17 cellular contexts compared by ENCODE assay signal in genomic region chr6:53724501-53724900, GRCh38.
"Had no signal": no experiment of that assay in that cellular context is flagged by ENCODE, and none has a peak within 500 bp of the region (broad histone marks: within the 10 kb centered on the region; RNA-seq: fewer than 3 reads in every experiment).

No MANE protein-coding gene starts in this region.

- H3K9me3 ChIP-seq: tibial artery, vagina had no signal

- H3K36me3 ChIP-seq: tibial artery, vagina had no signal

- H3K4me1 ChIP-seq: vagina had no signal

- H3K27ac Mint-ChIP-seq: activated CD4-positive, alpha-beta memory T cell treated with anti-CD3 and anti-CD28 coated beads for 36 hours; activated CD4-positive, alpha-beta T cell treated with anti-CD3 and anti-CD28 coated beads for 36 hours; activated naive CD8-positive, alpha-beta T cell treated with anti-CD3 and anti-CD28 coated beads for 36 hours; effector memory CD8-positive, alpha-beta T cell; nephron had no signal

- DNase-seq: activated CD4-positive, alpha-beta memory T cell treated with anti-CD3 and anti-CD28 coated beads for 36 hours; activated CD4-positive, alpha-beta T cell treated with anti-CD3 and anti-CD28 coated beads for 36 hours; activated naive CD8-positive, alpha-beta T cell treated with anti-CD3 and anti-CD28 coated beads for 36 hours; amygdala; effector memory CD8-positive, alpha-beta T cell; midbrain; occipital lobe; posterior cingulate gyrus; retina; stimulated activated CD4-positive, alpha-beta T cell treated with anti-CD3 and anti-CD28 coated beads, Interleukin-2, amount 100 ng/mL, for 24 hours; stimulated activated naive CD8-positive, alpha-beta T cell treated with anti-CD3 and anti-CD28 coated beads, Interleukin-15, Interleukin-2, amounts not matched to agents 100 U/mL and 50 U/mL, for 24 hours; substantia nigra; T-helper 2 cell; tibial artery had no signal

- H3K4me3 Mint-ChIP-seq: activated CD4-positive, alpha-beta memory T cell treated with anti-CD3 and anti-CD28 coated beads for 36 hours; activated CD4-positive, alpha-beta T cell treated with anti-CD3 and anti-CD28 coated beads for 36 hours; activated naive CD8-positive, alpha-beta T cell treated with anti-CD3 and anti-CD28 coated beads for 36 hours; effector memory CD8-positive, alpha-beta T cell; nephron had no signal

- H3K27me3 ChIP-seq: tibial artery, vagina had no signal

- H3K4me3 ChIP-seq: tibial artery, vagina had no signal

- H3K36me3 Mint-ChIP-seq: activated CD4-positive, alpha-beta memory T cell treated with anti-CD3 and anti-CD28 coated beads for 36 hours; activated naive CD8-positive, alpha-beta T cell treated with anti-CD3 and anti-CD28 coated beads for 36 hours had no signal

- H3K27ac ChIP-seq: tibial artery, vagina had no signal

- H3K9me3 Mint-ChIP-seq: activated CD4-positive, alpha-beta memory T cell treated with anti-CD3 and anti-CD28 coated beads for 36 hours; activated naive CD8-positive, alpha-beta T cell treated with anti-CD3 and anti-CD28 coated beads for 36 hours; effector memory CD8-positive, alpha-beta T cell; nephron had no signal

- FAIRE-seq: islet of Langerhans had no signal

- ATAC-seq: activated CD4-positive, alpha-beta T cell treated with anti-CD3 and anti-CD28 coated beads for 36 hours; effector memory CD8-positive, alpha-beta T cell; stimulated activated naive CD8-positive, alpha-beta T cell treated with anti-CD3 and anti-CD28 coated beads, Interleukin-15, Interleukin-2, amounts not matched to agents 100 U/mL and 50 U/mL, for 24 hours had no signal
